Comparison of ENCODE assay signal across 11 cellular contexts in genomic region chr1:9889411-9889810, GRCh38. TPM values are rescaled to one million over a fixed set of nuclear protein-coding genes. Genes with fewer than 3 reads are reported as not detected.
DNase-seq lines count a peak whose midpoint lies in the region; ATAC-seq and TF ChIP-seq lines count a peak whose summit lies in the region.
"Had no signal": no experiment of that assay in that cellular context is flagged by ENCODE, and none has a peak within 500 bp of the region (broad histone marks: within the 10 kb centered on the region; RNA-seq: fewer than 3 reads in every experiment).

No MANE protein-coding gene starts in this region.

- no peak for TF ChIP-seq CTCF in cardiac muscle cell (IDR thresholded peaks at IDR 0.05; ENCODE audit: low read depth, low read length)
- no peak for TF ChIP-seq CTCF in chondrocyte (IDR thresholded peaks at IDR 0.05)
- TF ChIP-seq CTCF in type B pancreatic cell (conservative IDR thresholded peaks at IDR 0.05): no peak

- H3K4me1 ChIP-seq in cardiac muscle cell (ENCODE audit: low read depth): peaks cover 31% of the 10 kb centered on the region

- no peak overlapping the region for H3K4me3 Mint-ChIP-seq in chondrocyte (ENCODE audit: unreplicated experiment)
- H3K4me3 Mint-ChIP-seq in memory B cell: no peak overlapping the region
- no peak overlapping the region for H3K4me3 Mint-ChIP-seq in type B pancreatic cell
- H3K4me3 Mint-ChIP-seq in activated naive CD8-positive, alpha-beta T cell treated with anti-CD3 and anti-CD28 coated beads, Interleukin-2, amount 50 U/mL, for 24 hours: no peak overlapping the region
- H3K4me3 Mint-ChIP-seq: activated CD4-positive, alpha-beta T cell treated with anti-CD3 and anti-CD28 coated beads for 36 hours had no signal

- H3K4me1 Mint-ChIP-seq in chondrocyte (ENCODE audit: low read depth): peaks cover 55% of the 10 kb centered on the region
- peaks cover 19% of the 10 kb centered on the region for H3K4me1 Mint-ChIP-seq in memory B cell
- peaks cover 48% of the 10 kb centered on the region for H3K4me1 Mint-ChIP-seq in type B pancreatic cell (ENCODE audit: unreplicated experiment)
- peaks cover 14% of the 10 kb centered on the region for H3K4me1 Mint-ChIP-seq in activated naive CD8-positive, alpha-beta T cell treated with anti-CD3 and anti-CD28 coated beads, Interleukin-2, amount 50 U/mL, for 24 hours

- no peak overlapping the region for H3K4me3 ChIP-seq in cardiac muscle cell

- H3K27ac Mint-ChIP-seq in chondrocyte (ENCODE audit: unreplicated experiment): peak overlapping the region; percentile 67
- peak overlapping the region; percentile 29 for H3K27ac Mint-ChIP-seq in memory B cell
- H3K27ac Mint-ChIP-seq in type B pancreatic cell: peak overlapping the region; percentile 76
- H3K27ac Mint-ChIP-seq in activated naive CD8-positive, alpha-beta T cell treated with anti-CD3 and anti-CD28 coated beads, Interleukin-2, amount 50 U/mL, for 24 hours: no peak overlapping the region
- H3K27ac Mint-ChIP-seq: activated CD4-positive, alpha-beta T cell treated with anti-CD3 and anti-CD28 coated beads for 36 hours had no signal

- peak overlapping the region; percentile 54 for H3K27ac ChIP-seq in cardiac muscle cell

- intact Hi-C loops in left ventricle myocardium superior (cut with micrococcal nuclease): no loop called here

- DNase-seq in cardiac muscle cell (ENCODE audit: low read depth in 1 of 2, low spot score in 1 of 2): no peak
- no peak for DNase-seq in left ventricle myocardium superior
- no peak for DNase-seq in chondrocyte (ENCODE audit: low spot score)
- DNase-seq in memory B cell (ENCODE audit: low spot score in 2 of 2): no peak
- DNase-seq in type B pancreatic cell (ENCODE audit: extremely low spot score, unreplicated experiment): no peak
- no peak for DNase-seq in nucleus accumbens (lab: John Stamatoyannopoulos, UW)
- DNase-seq in activated naive CD8-positive, alpha-beta T cell treated with anti-CD3 and anti-CD28 coated beads, Interleukin-2, amount 50 U/mL, for 24 hours: no peak
- DNase-seq in inferior parietal cortex (ENCODE audit: extremely low spot score): no peak
- DNase-seq: activated CD4-positive, alpha-beta T cell treated with anti-CD3 and anti-CD28 coated beads for 36 hours; activated T-cell treated with anti-CD3 and anti-CD28 coated beads, Interleukin-2, amount 50 U/mL, for 48 hours; NCI-H2029 had no signal

- no peaks in the 10 kb centered on the region for H3K9me3 ChIP-seq in cardiac muscle cell (ENCODE audit: low read depth)

- no peak for ATAC-seq in left ventricle myocardium superior
- no peak for ATAC-seq in memory B cell (ENCODE audit: low read depth)
- ATAC-seq in activated naive CD8-positive, alpha-beta T cell treated with anti-CD3 and anti-CD28 coated beads, Interleukin-2, amount 50 U/mL, for 24 hours: no peak
- ATAC-seq: activated CD4-positive, alpha-beta T cell treated with anti-CD3 and anti-CD28 coated beads for 36 hours had no signal

- H3K36me3 Mint-ChIP-seq in chondrocyte (ENCODE audit: low read depth) (peaks cover 2% of the 10 kb centered on the region), memory B cell (peaks cover 4% of the 10 kb centered on the region), type B pancreatic cell (peaks cover 5% of the 10 kb centered on the region)
- H3K36me3 Mint-ChIP-seq in activated naive CD8-positive, alpha-beta T cell treated with anti-CD3 and anti-CD28 coated beads, Interleukin-2, amount 50 U/mL, for 24 hours (ENCODE audit: low read depth): no peaks in the 10 kb centered on the region

- peaks cover 3% of the 10 kb centered on the region for H3K36me3 ChIP-seq in cardiac muscle cell

- no peaks in the 10 kb centered on the region for H3K27me3 Mint-ChIP-seq in chondrocyte (ENCODE audit: low read depth)
- H3K27me3 Mint-ChIP-seq in memory B cell: no peaks in the 10 kb centered on the region
- no peaks in the 10 kb centered on the region for H3K27me3 Mint-ChIP-seq in type B pancreatic cell
- H3K27me3 Mint-ChIP-seq in activated naive CD8-positive, alpha-beta T cell treated with anti-CD3 and anti-CD28 coated beads, Interleukin-2, amount 50 U/mL, for 24 hours: no peaks in the 10 kb centered on the region
- H3K27me3 Mint-ChIP-seq: activated CD4-positive, alpha-beta T cell treated with anti-CD3 and anti-CD28 coated beads for 36 hours had no signal

- H3K9me3 Mint-ChIP-seq in chondrocyte (ENCODE audit: low read depth) (no peaks in the 10 kb centered on the region), memory B cell (no peaks in the 10 kb centered on the region), type B pancreatic cell (no peaks in the 10 kb centered on the region)
- no peaks in the 10 kb centered on the region for H3K9me3 Mint-ChIP-seq in activated naive CD8-positive, alpha-beta T cell treated with anti-CD3 and anti-CD28 coated beads, Interleukin-2, amount 50 U/mL, for 24 hours

- no peaks in the 10 kb centered on the region for H3K27me3 ChIP-seq in cardiac muscle cell

RNA-seq across cellular contexts. Expression of gene CTNNBIP1, which starts 20.7 kb away (rescaled TPM):
- total RNA-seq in cardiac muscle cell: 122 and 124 TPM in 2 replicates
- polyA plus RNA-seq in cardiac muscle cell: 80.1 and 111 TPM in 2 replicates
- total RNA-seq in left ventricle myocardium superior: 45.9 TPM
- total RNA-seq in chondrocyte: 26.2 to 32.8 TPM (median 28.4 TPM) in 3 replicates
- total RNA-seq in type B pancreatic cell (ENCODE audit: low replicate concordance): 51.8 and 54.1 TPM in 2 replicates

RNA-seq across cellular contexts. Expression of gene LZIC, which starts 53.8 kb away (rescaled TPM):
- total RNA-seq in cardiac muscle cell (23.2 and 34.2 TPM in 2 replicates), left ventricle myocardium superior (38.5 TPM), chondrocyte (26.1 to 28.4 TPM (median 26.1 TPM) in 3 replicates), type B pancreatic cell (ENCODE audit: low replicate concordance) (37.9 and 41.8 TPM in 2 replicates)
- 35.4 and 47.2 TPM in 2 replicates for polyA plus RNA-seq in cardiac muscle cell

RNA-seq across cellular contexts. Expression of gene NMNAT1, which starts 53.9 kb away (rescaled TPM):
- 14.4 and 16.9 TPM in 2 replicates for total RNA-seq in cardiac muscle cell
- polyA plus RNA-seq in cardiac muscle cell: 21.4 and 24.1 TPM in 2 replicates
- 20.8 TPM for total RNA-seq in left ventricle myocardium superior
- 10.9 to 13.8 TPM (median 13.7 TPM) in 3 replicates for total RNA-seq in chondrocyte
- total RNA-seq in type B pancreatic cell (ENCODE audit: low replicate concordance): 11.9 and 12.7 TPM in 2 replicates
